8 cellular contexts compared by ENCODE assay signal in genomic region chr1:220878223-220879081, GRCh38. TPM values are rescaled to one million over a fixed set of nuclear protein-coding genes. Genes with fewer than 3 reads are reported as not detected.
A peak's percentile ranks its signal among the peaks of the same experiment; 100 is the strongest.
DNase-seq lines count a peak whose midpoint lies in the region; ATAC-seq and TF ChIP-seq lines count a peak whose summit lies in the region.

No MANE protein-coding gene starts in this region.

- DNase-seq in stomach, result no peak
- DNase-seq in NCI-H2081 (lab: John Stamatoyannopoulos, UW), result no peak

- no peak for TF ChIP-seq EP300 in stomach (IDR thresholded peaks at IDR 0.05)

- no peak overlapping the region for H3K27ac Mint-ChIP-seq in activated T-helper 17 cell treated with anti-CD3 and anti-CD28 coated beads, Interleukin-2, amount 50 U/mL, for 72 hours

- peaks cover 0 to 5% (median 1%) of the 10 kb centered on the region in 4 donors for H3K36me3 ChIP-seq in stomach

- ATAC-seq in GM18505 (IDR thresholded peaks at IDR 0.05; ENCODE audit: unreplicated experiment) (peak; percentile 9), HG03135 (IDR thresholded peaks at IDR 0.05; ENCODE audit: unreplicated experiment) (peak; percentile 14), HG03520 (IDR thresholded peaks at IDR 0.05; ENCODE audit: unreplicated experiment) (no peak), HG03175 (IDR thresholded peaks at IDR 0.05; ENCODE audit: unreplicated experiment) (no peak)
- ATAC-seq in activated T-helper 17 cell treated with anti-CD3 and anti-CD28 coated beads, Interleukin-2, amount 50 U/mL, for 72 hours (replicated peaks), result peak; percentile 20

- TF ChIP-seq POLR2A in GM18505 (IDR thresholded peaks at IDR 0.05; ENCODE audit: borderline replicate concordance, extremely low read depth, insufficient read depth, insufficient read length) (no peak), stomach (IDR thresholded peaks at IDR 0.05) (no peak)

- peaks cover 4 to 79% (median 41%) of the 10 kb centered on the region in 3 donors for H3K27me3 ChIP-seq in stomach

- WGBS in stomach, 5 donors, result 9 to 15% (median 11%) methylated on average over 39 to 41 of the region's 41 CpGs

- peak overlapping the region; percentile 54 for H3K4me3 ChIP-seq in iPS-18c (ENCODE audit: insufficient read depth, low read depth, low read length)
- peak overlapping the region; percentile 62 to 89 (median 82) for H3K4me3 ChIP-seq in stomach

- no peaks in the 10 kb centered on the region for H3K9me3 Mint-ChIP-seq in activated T-helper 17 cell treated with anti-CD3 and anti-CD28 coated beads, Interleukin-2, amount 50 U/mL, for 72 hours

- TF ChIP-seq CTCF in stomach (IDR thresholded peaks at IDR 0.05), result no peak

- peaks cover 70% of the 10 kb centered on the region for H3K27me3 Mint-ChIP-seq in activated T-helper 17 cell treated with anti-CD3 and anti-CD28 coated beads, Interleukin-2, amount 50 U/mL, for 72 hours

- intact Hi-C loops in stomach (cut with DNase I; ENCODE audit: low total_unique reads), result loop anchor here (10.0 kb wide), 1 partner anchor 326 kb away; no protein-coding TSS in a partner anchor

- peak overlapping the region; percentile 28 to 95 (median 92) for H3K27ac ChIP-seq in stomach

- peak overlapping the region; percentile 75 for H3K4me3 Mint-ChIP-seq in activated T-helper 17 cell treated with anti-CD3 and anti-CD28 coated beads, Interleukin-2, amount 50 U/mL, for 72 hours

- no peaks in the 10 kb centered on the region for H3K9me3 ChIP-seq in iPS-18c (ENCODE audit: control insufficient read depth, insufficient read depth, low read length)
- no peaks in the 10 kb centered on the region for H3K9me3 ChIP-seq in stomach

- H3K36me3 Mint-ChIP-seq in activated T-helper 17 cell treated with anti-CD3 and anti-CD28 coated beads, Interleukin-2, amount 50 U/mL, for 72 hours (ENCODE audit: low read depth), result peaks cover 7% of the 10 kb centered on the region

- H3K4me1 ChIP-seq in stomach, result peaks cover 13 to 61% (median 51%) of the 10 kb centered on the region in 4 donors

- H3K4me1 Mint-ChIP-seq in activated T-helper 17 cell treated with anti-CD3 and anti-CD28 coated beads, Interleukin-2, amount 50 U/mL, for 72 hours, result peaks cover 19% of the 10 kb centered on the region

RNA-seq across cellular contexts. Expression of gene HLX, which starts 0.8 kb away (rescaled TPM):
- total RNA-seq in activated T-helper 17 cell treated with anti-CD3 and anti-CD28 coated beads, Interleukin-2, amount 50 U/mL, for 72 hours, result 1 to 10 TPM in 1 of 2 donors, under 1 TPM in 1; 0.11 to 4.1 TPM
- 10 to 100 TPM in 2 of 5 donors, 1 to 10 TPM in 1, under 1 TPM in 2; 0.43 to 38.5 (median 6.1) TPM for total RNA-seq in stomach
- 1 to 10 TPM; 1.7 to 4.7 (median 2.7) TPM for polyA plus RNA-seq in stomach

Comparison
In these comparisons a context has a peak if more than half of its experiments do, and no peak if none do; other contexts are left out.
1. ATAC-seq: peak in GM18505 (single experiment), HG03135 (single experiment) and activated T-helper 17 cell treated with anti-CD3 and anti-CD28 coated beads, Interleukin-2, amount 50 U/mL, for 72 hours (single experiment); none in HG03520 (single experiment) and HG03175 (single experiment).